11 cellular contexts compared by ENCODE assay signal in the genomic region with DNA sequence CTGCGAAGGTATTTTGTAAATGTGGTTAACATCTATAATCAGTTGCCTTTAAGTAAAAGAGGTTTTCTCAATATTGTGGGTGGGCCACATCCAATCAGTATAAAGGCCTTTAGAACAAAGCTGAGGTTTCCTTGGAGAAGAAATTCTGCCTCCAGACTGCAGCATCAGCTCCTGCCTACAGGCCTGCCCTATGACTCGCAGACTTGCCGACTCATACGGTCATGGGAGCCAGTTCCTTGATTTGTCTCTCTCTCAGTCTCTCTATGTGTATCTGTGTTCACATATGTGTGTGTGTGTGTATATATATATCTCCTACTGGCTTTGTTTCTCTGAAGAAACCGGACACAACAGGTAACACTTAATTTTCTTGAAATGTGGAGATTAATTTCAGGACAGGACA. TPM values are rescaled to one million over a fixed set of nuclear protein-coding genes. Genes with fewer than 3 reads are reported as not detected.
DNase-seq lines count a peak whose midpoint lies in the region; ATAC-seq and TF ChIP-seq lines count a peak whose summit lies in the region.
"Had no signal": no experiment of that assay in that cellular context is flagged by ENCODE, and none has a peak within 500 bp of the region (broad histone marks: within the 10 kb centered on the region; RNA-seq: fewer than 3 reads in every experiment).

No MANE protein-coding gene starts in this region.

- H3K4me3 Mint-ChIP-seq in HFFc6 (no peak overlapping the region), Calu3 (ENCODE audit: low read depth, unreplicated experiment) (no peak overlapping the region)
- H3K4me3 Mint-ChIP-seq: activated CD4-positive, alpha-beta T cell treated with anti-CD3 and anti-CD28 coated beads, Interleukin-2, amount 10 ng/mL, durations not matched to agents 24 days and 14 days had no signal

- H3K4me3 ChIP-seq in AG10803 (ENCODE audit: low read length) (no peak overlapping the region), colonic mucosa (no peak overlapping the region)
- H3K4me3 ChIP-seq: prostate gland had no signal

- DNase-seq in AG10803 (ENCODE audit: low read depth) (peak; percentile 56), HFFc6 (peak; percentile 68), astrocyte of the hippocampus (ENCODE audit: low read depth, low spot score) (peak; percentile 38), hepatic stellate cell (ENCODE audit: low spot score) (peak; percentile 47), colonic mucosa (no peak), Calu3 (no peak)
- DNase-seq: activated CD4-positive, alpha-beta T cell treated with anti-CD3 and anti-CD28 coated beads, Interleukin-2, amount 10 ng/mL, durations not matched to agents 24 days and 14 days; Karpas-422 had no signal

- H3K9me3 Mint-ChIP-seq in HFFc6 (no peaks in the 10 kb centered on the region), Calu3 (ENCODE audit: low read depth, unreplicated experiment) (no peaks in the 10 kb centered on the region)
- H3K9me3 Mint-ChIP-seq: activated CD4-positive, alpha-beta T cell treated with anti-CD3 and anti-CD28 coated beads, Interleukin-2, amount 10 ng/mL, durations not matched to agents 24 days and 14 days had no signal

- intact Hi-C loops in colonic mucosa (cut with DNase I) (no loop called here), Calu3 (cut with micrococcal nuclease; ENCODE audit: unreplicated experiment) (no loop called here)

- no peaks in the 10 kb centered on the region for H3K27me3 ChIP-seq in colonic mucosa

- peaks cover 14% of the 10 kb centered on the region for H3K4me1 Mint-ChIP-seq in HFFc6 (ENCODE audit: low read depth)
- H3K4me1 Mint-ChIP-seq in Calu3 (ENCODE audit: low read depth, unreplicated experiment): no peaks in the 10 kb centered on the region
- H3K4me1 Mint-ChIP-seq: activated CD4-positive, alpha-beta T cell treated with anti-CD3 and anti-CD28 coated beads, Interleukin-2, amount 10 ng/mL, durations not matched to agents 24 days and 14 days had no signal

- no peak overlapping the region for H3K27ac ChIP-seq in colonic mucosa
- H3K27ac ChIP-seq: prostate gland had no signal

- TF ChIP-seq CTCF in AG10803 (conservative IDR thresholded peaks at IDR 0.05; ENCODE audit: low read length) (no peak), HFFc6 (IDR thresholded peaks at IDR 0.05) (no peak), colonic mucosa (IDR thresholded peaks at IDR 0.05) (no peak), Calu3 (IDR thresholded peaks at IDR 0.05; ENCODE audit: unreplicated experiment) (no peak)

- H3K9ac ChIP-seq in colonic mucosa (ENCODE audit: low read depth in 2 of 2, low read length in 2 of 2): no peak overlapping the region

- H3K36me3 ChIP-seq in colonic mucosa: no peaks in the 10 kb centered on the region

- CTCF ChIA-PET in Calu3 (lab: Charles Lee): no interaction called here

- no peak for ATAC-seq in HG02759 (IDR thresholded peaks at IDR 0.05; ENCODE audit: unreplicated experiment)
- ATAC-seq in HG02884 (IDR thresholded peaks at IDR 0.05; ENCODE audit: unreplicated experiment): no peak

- peaks cover 2% of the 10 kb centered on the region for H3K27me3 Mint-ChIP-seq in HFFc6 (ENCODE audit: insufficient read depth)
- H3K27me3 Mint-ChIP-seq in Calu3 (ENCODE audit: unreplicated experiment): no peaks in the 10 kb centered on the region
- H3K27me3 Mint-ChIP-seq: activated CD4-positive, alpha-beta T cell treated with anti-CD3 and anti-CD28 coated beads, Interleukin-2, amount 10 ng/mL, durations not matched to agents 24 days and 14 days had no signal

- H3K9me3 ChIP-seq in colonic mucosa: no peaks in the 10 kb centered on the region
- H3K9me3 ChIP-seq: prostate gland had no signal

- no peaks in the 10 kb centered on the region for H3K4me1 ChIP-seq in colonic mucosa
- H3K4me1 ChIP-seq: prostate gland had no signal

- peak overlapping the region; percentile 77 for H3K27ac Mint-ChIP-seq in HFFc6
- H3K27ac Mint-ChIP-seq in Calu3 (ENCODE audit: unreplicated experiment): no peak overlapping the region
- H3K27ac Mint-ChIP-seq: activated CD4-positive, alpha-beta T cell treated with anti-CD3 and anti-CD28 coated beads, Interleukin-2, amount 10 ng/mL, durations not matched to agents 24 days and 14 days had no signal

- peaks cover 16% of the 10 kb centered on the region; the same call in 1 of the 2 replicates for H3K36me3 Mint-ChIP-seq in HFFc6 (ENCODE audit: low read depth)
- no peaks in the 10 kb centered on the region for H3K36me3 Mint-ChIP-seq in Calu3 (ENCODE audit: insufficient read depth, unreplicated experiment)

- no TSS peak for BruUV-seq in Calu3 (replicated peaks; lab: Mats Ljungman, UMichigan)

RNA-seq across cellular contexts. Expression of a gene that starts 45.3 kb away (rescaled TPM):
- total RNA-seq in HFFc6 (2021; fragmentation: NEBNext Ultra II Directional; extraction: Animal tissue kit (Norgen Biotek cat#: 25700)): 10 to 100 TPM in 3 of 6 experiments, 1 to 10 TPM in 3; 9.2 to 13.1 (median 10.3) TPM
- total RNA-seq in colonic mucosa: 10 to 100 TPM; 20.2 to 30.6 TPM
- 11.4 and 12.3 TPM in 2 replicates for total RNA-seq in Calu3 (2022)

Comparison
In these comparisons a context has a peak if more than half of its experiments do, and no peak if none do; other contexts are left out.
1. DNase-seq: peak in AG10803 (single experiment), HFFc6 (single experiment), astrocyte of the hippocampus (single experiment) and hepatic stellate cell (single experiment); none in colonic mucosa (single experiment) and Calu3 (single experiment).